20 cellular contexts compared by ENCODE assay signal in genomic region chr10:123552760-123553554, GRCh38.
A peak's percentile ranks its signal among the peaks of the same experiment; 100 is the strongest.
DNase-seq lines count a peak whose midpoint lies in the region; ATAC-seq, FAIRE-seq and TF ChIP-seq lines count a peak whose summit lies in the region.
"Had no signal": no experiment of that assay in that cellular context is flagged by ENCODE, and none has a peak within 500 bp of the region (broad histone marks: within the 10 kb centered on the region; RNA-seq: fewer than 3 reads in every experiment).

No MANE protein-coding gene starts in this region.

- no peak overlapping the region for H3K4ac ChIP-seq in H1 (replicated peaks; ENCODE audit: insufficient read length, low read depth, low read length)

- CTCF ChIA-PET in H1 (lab: Charles Lee; ENCODE audit: partially characterized antibody) (interaction anchor here (1.1 to 3.3 kb wide), 6 partner anchors 10 to 532 kb away, joined by 3 to 13 read pairs (median 4); no protein-coding TSS in a partner anchor), T-cell (lab: Charles Lee) (no interaction called here)

- no peaks in the 10 kb centered on the region for H3K36me3 Mint-ChIP-seq in CD14-positive monocyte
- H3K36me3 Mint-ChIP-seq in T-cell = no peaks in the 10 kb centered on the region
- H3K36me3 Mint-ChIP-seq: activated naive CD4-positive, alpha-beta T cell treated with anti-CD3 and anti-CD28 coated beads, Interleukin-2, amount 50 U/mL, for 24 hours; CD4-positive, CD25-positive, alpha-beta regulatory T cell; WTC11 had no signal

- no peaks in the 10 kb centered on the region for H3K4me1 Mint-ChIP-seq in CD14-positive monocyte
- H3K4me1 Mint-ChIP-seq in T-cell = no peaks in the 10 kb centered on the region
- H3K4me1 Mint-ChIP-seq: activated naive CD4-positive, alpha-beta T cell treated with anti-CD3 and anti-CD28 coated beads, Interleukin-2, amount 50 U/mL, for 24 hours; CD4-positive, CD25-positive, alpha-beta regulatory T cell had no signal

- H3K9me3 ChIP-seq in H1 (ENCODE audit: insufficient read depth in 2 of 2, low read depth in 1 of 2, low read length in 1 of 2) (no peaks in the 10 kb centered on the region), hepatocyte (ENCODE audit: low read depth) (no peaks in the 10 kb centered on the region)
- H3K9me3 ChIP-seq: breast epithelium, neutrophil, sigmoid colon had no signal

- H3K9me3 Mint-ChIP-seq in CD14-positive monocyte (peaks cover 0 to 6% (median 3%) of the 10 kb centered on the region in 7 donors), T-cell (no peaks in the 10 kb centered on the region)
- H3K9me3 Mint-ChIP-seq: activated naive CD4-positive, alpha-beta T cell treated with anti-CD3 and anti-CD28 coated beads, Interleukin-2, amount 50 U/mL, for 24 hours; CD4-positive, CD25-positive, alpha-beta regulatory T cell; stimulated activated naive CD8-positive, alpha-beta T cell treated with anti-CD3 and anti-CD28 coated beads, Interleukin-15, Interleukin-2, amounts not matched to agents 100 ng/mL and 50 ng/mL, for 24 hours; WTC11 had no signal

- H3K79me1 ChIP-seq in H1 (ENCODE audit: low read depth, low read length) = no peaks in the 10 kb centered on the region

- no peak overlapping the region for H3K27ac ChIP-seq in H1 (ENCODE audit: low read depth, low read length)
- no peak overlapping the region for H3K27ac ChIP-seq in hepatocyte
- H3K27ac ChIP-seq: breast epithelium, foreskin keratinocyte, neutrophil, sigmoid colon had no signal

- DNase-seq in H1 (ENCODE audit: low read depth in 1 of 2, low spot score in 2 of 2) = peak in 1 of 2 experiments; percentile 31
- DNase-seq in CD14-positive monocyte (ENCODE audit: low spot score) = no peak
- no peak for DNase-seq in T-cell
- DNase-seq in NCI-H446 treated with DMSO at 0.1 percent for 48 hours (lab: John Stamatoyannopoulos, UW) = no peak
- no peak for DNase-seq in hepatocyte (ENCODE audit: low spot score)
- DNase-seq: CD4-positive, CD25-positive, alpha-beta regulatory T cell; effector memory CD4-positive, alpha-beta T cell; foreskin keratinocyte; mesenchymal stem cell; MV-4-11; NCI-H2171 treated with DMSO at 0.1 percent for 48 hours; sigmoid colon had no signal

- H3K36me3 ChIP-seq in H1 (ENCODE audit: control insufficient read depth in 2 of 4, insufficient read depth in 4 of 4, low read length in 3 of 4) (no peaks in the 10 kb centered on the region), hepatocyte (replicated peaks; ENCODE audit: insufficient read depth, low read depth) (no peaks in the 10 kb centered on the region)
- H3K36me3 ChIP-seq: breast epithelium, neutrophil, sigmoid colon had no signal

- H3K23me2 ChIP-seq in H1 (ENCODE audit: low read depth, low read length) = no peaks in the 10 kb centered on the region

- TF ChIP-seq CTCF in H1 (IDR thresholded peaks at IDR 0.05; ENCODE audit: control extremely low read depth in 1 of 3, insufficient read depth in 1 of 3, low read depth in 1 of 3, low read length in 3 of 3) = no peak
- no peak for TF ChIP-seq CTCF in CD14-positive monocyte (IDR thresholded peaks at IDR 0.05)
- TF ChIP-seq CTCF in hepatocyte (IDR thresholded peaks at IDR 0.05; ENCODE audit: poor library complexity) = no peak

- H4K20me1 ChIP-seq in H1 (replicated peaks in 1 of 2; ENCODE audit: control insufficient read depth in 1 of 2, insufficient read depth in 2 of 2, low read length in 2 of 2) (no peaks in the 10 kb centered on the region), hepatocyte (ENCODE audit: insufficient read depth, poor library complexity, severe bottlenecking) (no peaks in the 10 kb centered on the region)

- no peak overlapping the region for H3K18ac ChIP-seq in H1 (ENCODE audit: extremely low read depth, low read length)

- H3K4me3 Mint-ChIP-seq in CD14-positive monocyte (no peak overlapping the region), T-cell (no peak overlapping the region)
- H3K4me3 Mint-ChIP-seq: activated naive CD4-positive, alpha-beta T cell treated with anti-CD3 and anti-CD28 coated beads, Interleukin-2, amount 50 U/mL, for 24 hours; CD4-positive, CD25-positive, alpha-beta regulatory T cell; stimulated activated naive CD8-positive, alpha-beta T cell treated with anti-CD3 and anti-CD28 coated beads, Interleukin-15, Interleukin-2, amounts not matched to agents 100 ng/mL and 50 ng/mL, for 24 hours; WTC11 had no signal

- H3K56ac ChIP-seq in H1 (replicated peaks; ENCODE audit: insufficient read length, low read depth, low read length) = no peak overlapping the region

- H3K27me3 Mint-ChIP-seq in CD14-positive monocyte (ENCODE audit: low read depth in 3 of 3) (peaks cover 5 to 16% (median 7%) of the 10 kb centered on the region in 3 donors), T-cell (peaks cover 13 to 22% of the 10 kb centered on the region in 2 donors)

- ATAC-seq in GM18498 (IDR thresholded peaks at IDR 0.05; ENCODE audit: unreplicated experiment) (peak; percentile 63), GM21447 (IDR thresholded peaks at IDR 0.05; ENCODE audit: unreplicated experiment) (peak; percentile 63), HG03025 (IDR thresholded peaks at IDR 0.05; ENCODE audit: low FRiP score, unreplicated experiment) (peak; percentile 53), T-cell (replicated peaks in 1 of 4) (no peak)
- ATAC-seq: foreskin keratinocyte, WTC11 had no signal

- no peak overlapping the region for H4K5ac ChIP-seq in H1 (ENCODE audit: insufficient read length, low read depth, low read length)

- no peak overlapping the region for H3K9ac ChIP-seq in H1 (replicated peaks in 1 of 4; ENCODE audit: extremely low read depth in 1 of 4, low read depth in 3 of 4, low read length in 3 of 4)

- H2AK5ac ChIP-seq in H1 (ENCODE audit: low read depth, low read length) = no peak overlapping the region

- no peaks in the 10 kb centered on the region for H3K79me2 ChIP-seq in H1 (ENCODE audit: control insufficient read depth in 1 of 2, insufficient read depth in 2 of 2, low read length in 2 of 2)
- H3K79me2 ChIP-seq in hepatocyte = no peaks in the 10 kb centered on the region

- WGBS in H1 (ENCODE audit: extremely low coverage in 1 of 2, insufficient coverage in 1 of 2, insufficient read length in 1 of 2, insufficient replicate concordance in 2 of 2, low coverage in 1 of 2, low lambda C conversion rate in 2 of 2, missing lambda C conversion rate in 1 of 2), 2 experiments = 91% methylated on average over 11 of the region's 11 CpGs; no CpG with 5 or more reads in 1 of the 2 experiments
- 82% methylated on average over 11 of the region's 11 CpGs for WGBS in hepatocyte (ENCODE audit: low lambda C conversion rate, missing lambda C conversion rate)

- H3K9me2 ChIP-seq in hepatocyte (replicated peaks; ENCODE audit: insufficient read depth) = no peaks in the 10 kb centered on the region

- H3K4me2 ChIP-seq in H1 (ENCODE audit: insufficient read depth in 1 of 2, low read depth in 2 of 2, low read length in 2 of 2) (no peak overlapping the region), hepatocyte (no peak overlapping the region)

- H4K8ac ChIP-seq in H1 (ENCODE audit: extremely low read depth, insufficient read depth, low read length) = no peak overlapping the region

- H2BK12ac ChIP-seq in H1 (ENCODE audit: low read depth, low read length) = no peak overlapping the region

- FAIRE-seq in H1 (lab: Jason Lieb, UNC) = no peak

- H3K27ac Mint-ChIP-seq in CD14-positive monocyte = peak overlapping the region in 2 of 7 donors; percentile 12 to 50
- no peak overlapping the region for H3K27ac Mint-ChIP-seq in T-cell
- H3K27ac Mint-ChIP-seq: activated naive CD4-positive, alpha-beta T cell treated with anti-CD3 and anti-CD28 coated beads, Interleukin-2, amount 50 U/mL, for 24 hours; CD4-positive, CD25-positive, alpha-beta regulatory T cell; stimulated activated naive CD8-positive, alpha-beta T cell treated with anti-CD3 and anti-CD28 coated beads, Interleukin-15, Interleukin-2, amounts not matched to agents 100 ng/mL and 50 ng/mL, for 24 hours; WTC11 had no signal

- H2BK5ac ChIP-seq in H1 (ENCODE audit: low read depth, low read length) = no peak overlapping the region

- TF ChIP-seq EP300 in H1 (IDR thresholded peaks at IDR 0.05; ENCODE audit: borderline replicate concordance in 1 of 2, low read depth in 2 of 2, low read length in 2 of 2) = no peak

- POLR2A ChIA-PET in H1 (lab: Charles Lee; ENCODE audit: partially characterized antibody) (no interaction called here), T-cell (lab: Charles Lee) (no interaction called here)

- TF ChIP-seq POLR2A in H1 (IDR thresholded peaks at IDR 0.05; ENCODE audit: control extremely low read depth in 1 of 2, low read depth in 2 of 2, low read length in 2 of 2) = no peak

- no peak overlapping the region for H3K14ac ChIP-seq in H1 (ENCODE audit: insufficient read length)

- H2BK15ac ChIP-seq in H1 (ENCODE audit: low read length) = peak overlapping the region; percentile 93; the same call in 1 of the 2 replicates

- TF ChIP-seq RAD21 in H1 (IDR thresholded peaks at IDR 0.05 in 1 of 2, conservative IDR thresholded peaks at IDR 0.05 in 1 of 2; ENCODE audit: low read depth in 2 of 2, low read length in 2 of 2) = no peak

- H2AFZ ChIP-seq in H1 (ENCODE audit: low read length) (no peak overlapping the region), hepatocyte (no peak overlapping the region)

- H2BK120ac ChIP-seq in H1 (replicated peaks; ENCODE audit: low read depth, low read length) = no peak overlapping the region

- H2BK20ac ChIP-seq in H1 (ENCODE audit: low read length) = peak overlapping the region; percentile 40; the same call in 1 of the 2 replicates

- H3K4me1 ChIP-seq in H1 (replicated peaks in 1 of 4; ENCODE audit: control insufficient read depth in 3 of 4, insufficient read depth in 4 of 4, low read length in 3 of 4) = peaks cover 0 to 4% (median 2%) of the 10 kb centered on the region in 4 experiments; a peak in 2 of 7 replicates
- H3K4me1 ChIP-seq in hepatocyte (ENCODE audit: insufficient read depth) = no peaks in the 10 kb centered on the region
- H3K4me1 ChIP-seq: breast epithelium, foreskin keratinocyte, sigmoid colon had no signal

- no peak overlapping the region for H3K23ac ChIP-seq in H1 (ENCODE audit: insufficient read length)

- intact Hi-C loops in CD14-positive monocyte (cut with micrococcal nuclease) = no loop called here

- H4K91ac ChIP-seq in H1 (replicated peaks; ENCODE audit: insufficient read length, low read length) = peak overlapping the region; percentile 70

- H3K27me3 ChIP-seq in H1 (replicated peaks in 1 of 4; ENCODE audit: control insufficient read depth in 3 of 4, extremely low read depth in 1 of 4, insufficient read depth in 3 of 4, low read length in 3 of 4) (no peaks in the 10 kb centered on the region; a peak in 1 of 7 replicates), hepatocyte (peaks cover 15% of the 10 kb centered on the region)

- H3K4me3 ChIP-seq in H1 (ENCODE audit: extremely low read depth in 1 of 4, insufficient read depth in 2 of 4, low read depth in 3 of 4, low read length in 4 of 4) = no peak overlapping the region
- H3K4me3 ChIP-seq in hepatocyte = no peak overlapping the region
- H3K4me3 ChIP-seq: breast epithelium, sigmoid colon had no signal

TF ChIP-seq in H1, 55 proteins besides CTCF, POLR2A, EP300 and RAD21 (continues in another document):
- no peak for TF ChIP-seq HDAC6 (IDR thresholded peaks at IDR 0.05; ENCODE audit: low read depth, low read length)

Comparison
In these comparisons a context has a peak if more than half of its experiments do, and no peak if none do; other contexts are left out.
1. ATAC-seq: peak in GM18498 (single experiment), GM21447 (single experiment) and HG03025 (single experiment); none in T-cell (0 of 4).